10 cellular contexts compared by ENCODE assay signal in genomic region chr3:161349529-161350278, GRCh38. TPM values are rescaled to one million over a fixed set of nuclear protein-coding genes. Genes with fewer than 3 reads are reported as not detected.
DNase-seq lines count a peak whose midpoint lies in the region; ATAC-seq and TF ChIP-seq lines count a peak whose summit lies in the region.
"Had no signal": no experiment of that assay in that cellular context is flagged by ENCODE, and none has a peak within 500 bp of the region (broad histone marks: within the 10 kb centered on the region; RNA-seq: fewer than 3 reads in every experiment).

No MANE protein-coding gene starts in this region.

- H3K56ac ChIP-seq in mesendoderm (ENCODE audit: low read length), result no peak overlapping the region

- TF ChIP-seq CTCF in testis (IDR thresholded peaks at IDR 0.05), result no peak

- H3K79me2 ChIP-seq in mesendoderm (ENCODE audit: control insufficient read depth, insufficient read depth, low read length), result no peaks in the 10 kb centered on the region
- H3K79me2 ChIP-seq: parathyroid adenoma had no signal

- H2BK120ac ChIP-seq in mesendoderm (ENCODE audit: low read depth, low read length), result no peak overlapping the region

- H3K9me3 ChIP-seq in testis, result no peaks in the 10 kb centered on the region
- H3K9me3 ChIP-seq: BLaER1 had no signal

- intact Hi-C loops in testis (cut with DNase I; ENCODE audit: low total_unique reads), result no loop called here

- H3K23ac ChIP-seq in mesendoderm (ENCODE audit: low read length), result no peak overlapping the region

- ATAC-seq in activated naive CD8-positive, alpha-beta T cell treated with anti-CD3 and anti-CD28 coated beads, Interleukin-2, amount 50 U/mL, for 24 hours, result peak; percentile 97
- ATAC-seq in GM19467 (IDR thresholded peaks at IDR 0.05; ENCODE audit: unreplicated experiment) (no peak), GM19035 (IDR thresholded peaks at IDR 0.05; ENCODE audit: unreplicated experiment) (no peak)

- H3K79me1 ChIP-seq in mesendoderm (ENCODE audit: low read length), result no peaks in the 10 kb centered on the region

- WGBS in mesendoderm (ENCODE audit: extremely low coverage, insufficient coverage, low lambda C conversion rate), result no CpG with 5 or more reads among the region's 7 CpGs
- 55 to 65% methylated on average over 7 of the region's 7 CpGs for WGBS in testis, 2 donors

- H3K4me3 ChIP-seq in Jurkat, Clone E6-1 (ENCODE audit: low read length), result no peak overlapping the region
- H3K4me3 ChIP-seq in mesendoderm (ENCODE audit: low read length) (no peak overlapping the region), testis (no peak overlapping the region)
- H3K4me3 ChIP-seq: BLaER1 had no signal

- peaks cover 32% of the 10 kb centered on the region for H3K4me1 Mint-ChIP-seq in activated naive CD8-positive, alpha-beta T cell treated with anti-CD3 and anti-CD28 coated beads, Interleukin-2, amount 50 U/mL, for 24 hours

- no peak overlapping the region for H4K8ac ChIP-seq in mesendoderm (ENCODE audit: low read depth, low read length)

- H3K27ac ChIP-seq in mesendoderm (ENCODE audit: low read depth, low read length), result no peak overlapping the region
- H3K27ac ChIP-seq in testis, result no peak overlapping the region
- H3K27ac ChIP-seq: BLaER1, parathyroid adenoma had no signal

- peak overlapping the region; percentile 59 for H3K27ac Mint-ChIP-seq in activated naive CD8-positive, alpha-beta T cell treated with anti-CD3 and anti-CD28 coated beads, Interleukin-2, amount 50 U/mL, for 24 hours

- no peak overlapping the region for H3K9ac ChIP-seq in mesendoderm (ENCODE audit: low read length)
- H3K9ac ChIP-seq: BLaER1, parathyroid adenoma had no signal

- H2BK15ac ChIP-seq in mesendoderm (replicated peaks; ENCODE audit: low read depth), result no peak overlapping the region

- DNase-seq in NOMO-1 treated with DMSO at 0.1 percent for 48 hours (lab: John Stamatoyannopoulos, UW; ENCODE audit: unreplicated experiment) (peak; percentile 65), NOMO-1 treated with dmso at 0.1 percent for 144 hours (lab: John Stamatoyannopoulos, UW; ENCODE audit: unreplicated experiment) (no peak), mesendoderm (peak; percentile 29), testis (no peak)
- DNase-seq in Jurkat, Clone E6-1 (ENCODE audit: low read depth, low spot score), result peak; percentile 36
- peak; percentile 11 for DNase-seq in activated naive CD8-positive, alpha-beta T cell treated with anti-CD3 and anti-CD28 coated beads, Interleukin-2, amount 50 U/mL, for 24 hours

- no peaks in the 10 kb centered on the region for H3K27me3 ChIP-seq in mesendoderm (ENCODE audit: insufficient read depth, low read length, poor library complexity)
- H3K27me3 ChIP-seq in testis, result no peaks in the 10 kb centered on the region
- H3K27me3 ChIP-seq: BLaER1 had no signal

- no peak overlapping the region for H3K18ac ChIP-seq in mesendoderm (ENCODE audit: low read length)

- H3K9me3 Mint-ChIP-seq in activated naive CD8-positive, alpha-beta T cell treated with anti-CD3 and anti-CD28 coated beads, Interleukin-2, amount 50 U/mL, for 24 hours, result no peaks in the 10 kb centered on the region

- H4K5ac ChIP-seq in mesendoderm (ENCODE audit: low read length), result no peak overlapping the region

- no peak overlapping the region for H3K4me2 ChIP-seq in mesendoderm (ENCODE audit: low read length)
- H3K4me2 ChIP-seq: BLaER1 had no signal

- H3K4me1 ChIP-seq in mesendoderm (ENCODE audit: control insufficient read depth, low read depth, low read length) (no peaks in the 10 kb centered on the region), testis (no peaks in the 10 kb centered on the region)
- H3K4me1 ChIP-seq: BLaER1, parathyroid adenoma had no signal

- peaks cover 29% of the 10 kb centered on the region for H3K27me3 Mint-ChIP-seq in activated naive CD8-positive, alpha-beta T cell treated with anti-CD3 and anti-CD28 coated beads, Interleukin-2, amount 50 U/mL, for 24 hours

- no peaks in the 10 kb centered on the region for H3K36me3 Mint-ChIP-seq in activated naive CD8-positive, alpha-beta T cell treated with anti-CD3 and anti-CD28 coated beads, Interleukin-2, amount 50 U/mL, for 24 hours (ENCODE audit: low read depth)

- H2AK5ac ChIP-seq in mesendoderm (ENCODE audit: low read length), result no peak overlapping the region

- no peak for TF ChIP-seq POLR2A in testis (IDR thresholded peaks at IDR 0.05)

- no peak overlapping the region for H2BK5ac ChIP-seq in mesendoderm (ENCODE audit: low read length)

- H3K36me3 ChIP-seq in mesendoderm (ENCODE audit: control insufficient read depth, insufficient read depth, low read length) (no peaks in the 10 kb centered on the region), testis (ENCODE audit: low read depth, missing control alignments) (no peaks in the 10 kb centered on the region)
- H3K36me3 ChIP-seq: BLaER1 had no signal

- no peak overlapping the region for H3K4ac ChIP-seq in mesendoderm (ENCODE audit: low read depth, low read length)

- H3K4me3 Mint-ChIP-seq in activated naive CD8-positive, alpha-beta T cell treated with anti-CD3 and anti-CD28 coated beads, Interleukin-2, amount 50 U/mL, for 24 hours, result peak overlapping the region; percentile 13

RNA-seq across cellular contexts. Expression of gene SPTSSB, which starts 21.6 kb away (rescaled TPM):
- not detected for polyA plus RNA-seq in Jurkat, Clone E6-1 (2012; ENCODE audit: insufficient read depth, insufficient read length)
- 3.2 TPM for polyA plus RNA-seq in mesendoderm (2013, experiment 1 of 2)
- 2.3 TPM for polyA plus RNA-seq in mesendoderm (2013, experiment 2 of 2)
- not detected for total RNA-seq in testis
- polyA plus RNA-seq in testis (ENCODE audit: insufficient read depth, low read depth, low replicate concordance), result 0.42 TPM

Comparison
In these comparisons a context has a peak if more than half of its experiments do, and no peak if none do; other contexts are left out.
1. DNase-seq: peak in NOMO-1 treated with DMSO at 0.1 percent for 48 hours (single experiment), Jurkat, Clone E6-1 (single experiment), activated naive CD8-positive, alpha-beta T cell treated with anti-CD3 and anti-CD28 coated beads, Interleukin-2, amount 50 U/mL, for 24 hours (single experiment) and mesendoderm (single experiment); none in NOMO-1 treated with dmso at 0.1 percent for 144 hours (single experiment) and testis (single experiment).